7 cellular contexts compared by ENCODE assay signal in genomic region chr5:95959964-95960801, GRCh38. TPM values are rescaled to one million over a fixed set of nuclear protein-coding genes. Genes with fewer than 3 reads are reported as not detected.
DNase-seq lines count a peak whose midpoint lies in the region; ATAC-seq, FAIRE-seq and TF ChIP-seq lines count a peak whose summit lies in the region.

No MANE protein-coding gene starts in this region.

- peaks cover 53% of the 10 kb centered on the region for H3K4me1 Mint-ChIP-seq in stimulated activated effector memory CD8-positive, alpha-beta T cell treated with anti-CD3 and anti-CD28 coated beads, Interleukin-12 subunit alpha, Interleukin-12 subunit beta, amount 100 ng/mL, for 72 hours

- no peak overlapping the region for H2AFZ ChIP-seq in mammary epithelial cell (ENCODE audit: low read depth, low read length)

- intact Hi-C loops in mammary epithelial cell (cut with micrococcal nuclease): loop anchor here (2.0 to 10.0 kb wide), 4 partner anchors 59 to 635 kb away; no protein-coding TSS in a partner anchor
- intact Hi-C loops in kidney (cut with DNase I): loop anchor here (10.0 kb wide), 1 partner anchor 375 kb away; no protein-coding TSS in a partner anchor

- no peak for ATAC-seq in stimulated activated effector memory CD8-positive, alpha-beta T cell treated with anti-CD3 and anti-CD28 coated beads, Interleukin-12 subunit alpha, Interleukin-12 subunit beta, amount 100 ng/mL, for 72 hours
- ATAC-seq in HG02610 (IDR thresholded peaks at IDR 0.05; ENCODE audit: unreplicated experiment) (no peak), HG02642 (IDR thresholded peaks at IDR 0.05; ENCODE audit: poor library complexity, unreplicated experiment) (no peak)

- WGBS in mammary epithelial cell (ENCODE audit: low coverage, missing lambda C conversion rate): 3% methylated on average over 17 of the region's 35 CpGs

- DNase-seq in GM06990 (ENCODE audit: extremely low read depth, insufficient read length) (no peak), NCI-H526 (lab: John Stamatoyannopoulos, UW) (peak; percentile 25 to 54), mammary epithelial cell (peak; percentile 19), kidney (no peak)
- DNase-seq in stimulated activated effector memory CD8-positive, alpha-beta T cell treated with anti-CD3 and anti-CD28 coated beads, Interleukin-12 subunit alpha, Interleukin-12 subunit beta, amount 100 ng/mL, for 72 hours (ENCODE audit: low spot score in 2 of 2): no peak

- in situ Hi-C loops in mammary epithelial cell (cut with MboI; ENCODE audit: low sequenced_read_pairs in 2 of 2): loop anchor here (5.0 to 25.0 kb wide), 3 partner anchors 252 to 377 kb away; no protein-coding TSS in a partner anchor

- BruUV-seq in mammary epithelial cell (replicated peaks; lab: Mats Ljungman, UMichigan): TSS peak; percentile 20

- H3K4me1 ChIP-seq in mammary epithelial cell (ENCODE audit: insufficient read depth, low read length) (peaks cover 45% of the 10 kb centered on the region), kidney (ENCODE audit: control insufficient read depth in 1 of 2, insufficient read depth in 1 of 2, low read depth in 1 of 2, low read length in 2 of 2) (peaks cover 5 to 28% of the 10 kb centered on the region in 2 donors)

- peak overlapping the region; percentile 98 for H3K27ac ChIP-seq in mammary epithelial cell (ENCODE audit: insufficient read depth, low read depth, low read length)
- H3K27ac ChIP-seq in kidney (ENCODE audit: low read depth in 2 of 2, low read length in 2 of 2): peak overlapping the region; percentile 91 to 92

- H3K4me3 Mint-ChIP-seq in stimulated activated effector memory CD8-positive, alpha-beta T cell treated with anti-CD3 and anti-CD28 coated beads, Interleukin-12 subunit alpha, Interleukin-12 subunit beta, amount 100 ng/mL, for 72 hours: peak overlapping the region; percentile 99

- no peaks in the 10 kb centered on the region for H3K9me3 ChIP-seq in mammary epithelial cell (replicated peaks; ENCODE audit: insufficient read depth, low read length)
- no peaks in the 10 kb centered on the region for H3K9me3 ChIP-seq in kidney (ENCODE audit: control insufficient read depth in 1 of 2, low read length in 2 of 2)

- H3K4me2 ChIP-seq in mammary epithelial cell (ENCODE audit: insufficient read depth, low read depth, low read length): peak overlapping the region; percentile 93

- dilution Hi-C loops in mammary epithelial cell (cut with HindIII; ENCODE audit: low sequenced_read_pairs): loop anchor here (5.0 to 10.0 kb wide), 3 partner anchors 67 to 375 kb away; no protein-coding TSS in a partner anchor

- peaks cover 34% of the 10 kb centered on the region for H3K36me3 Mint-ChIP-seq in stimulated activated effector memory CD8-positive, alpha-beta T cell treated with anti-CD3 and anti-CD28 coated beads, Interleukin-12 subunit alpha, Interleukin-12 subunit beta, amount 100 ng/mL, for 72 hours

- H3K27me3 ChIP-seq in GM06990 (replicated peaks; ENCODE audit: control insufficient read depth, insufficient read depth, low read length): no peaks in the 10 kb centered on the region
- H3K27me3 ChIP-seq in mammary epithelial cell (ENCODE audit: insufficient read depth, low read length): no peaks in the 10 kb centered on the region

- H3K36me3 ChIP-seq in GM06990 (ENCODE audit: control insufficient read depth, insufficient read depth, low read length) (peaks cover 3% of the 10 kb centered on the region), mammary epithelial cell (ENCODE audit: insufficient read depth, low read length) (peaks cover 9% of the 10 kb centered on the region), kidney (ENCODE audit: control insufficient read depth in 1 of 2, insufficient read depth in 2 of 2, low read length in 2 of 2) (no peaks in the 10 kb centered on the region)

- TF ChIP-seq CTCF in GM06990 (IDR thresholded peaks at IDR 0.05; ENCODE audit: insufficient read depth, low read length, poor library complexity, severe bottlenecking) (no peak), mammary epithelial cell (conservative IDR thresholded peaks at IDR 0.05 in 1 of 2, IDR thresholded peaks at IDR 0.05 in 1 of 2; ENCODE audit: extremely low read depth in 1 of 2, insufficient read depth in 1 of 2, low read depth in 1 of 2, low read length in 2 of 2) (peak in 1 of 2 donors; percentile 9), kidney (IDR thresholded peaks at IDR 0.05; ENCODE audit: borderline replicate concordance, extremely low read depth, insufficient read depth) (no peak)

- peak overlapping the region; percentile 98 for H3K27ac Mint-ChIP-seq in stimulated activated effector memory CD8-positive, alpha-beta T cell treated with anti-CD3 and anti-CD28 coated beads, Interleukin-12 subunit alpha, Interleukin-12 subunit beta, amount 100 ng/mL, for 72 hours

- CTCF ChIA-PET in mammary epithelial cell (lab: Charles Lee; ENCODE audit: low non-redundant PET): no interaction called here

- H4K20me1 ChIP-seq in mammary epithelial cell (ENCODE audit: insufficient read depth, low read length): peaks cover 21% of the 10 kb centered on the region

- peaks cover 65% of the 10 kb centered on the region for H3K79me2 ChIP-seq in mammary epithelial cell (ENCODE audit: insufficient read depth, low read length)

- no peak for FAIRE-seq in kidney (lab: Jason Lieb, UNC)

- no peaks in the 10 kb centered on the region for H3K9me3 Mint-ChIP-seq in stimulated activated effector memory CD8-positive, alpha-beta T cell treated with anti-CD3 and anti-CD28 coated beads, Interleukin-12 subunit alpha, Interleukin-12 subunit beta, amount 100 ng/mL, for 72 hours

- H3K4me3 ChIP-seq in GM06990 (replicated peaks; ENCODE audit: low read depth, low read length): peak overlapping the region; percentile 90
- H3K4me3 ChIP-seq in mammary epithelial cell (replicated peaks in 1 of 3; ENCODE audit: insufficient read depth in 1 of 3, low read depth in 2 of 3, low read length in 3 of 3): peak overlapping the region; percentile 48 to 99 (median 77)
- H3K4me3 ChIP-seq in kidney (ENCODE audit: low read length in 2 of 2): peak overlapping the region; percentile 87 to 95

- H3K9ac ChIP-seq in mammary epithelial cell (ENCODE audit: insufficient read depth, low read length) (peak overlapping the region; percentile 94), kidney (ENCODE audit: low read length in 2 of 2) (peak overlapping the region; percentile 95 to 99)

RNA-seq across cellular contexts. Expression of gene ELL2, which starts 1.5 kb away (rescaled TPM):
- total RNA-seq in mammary epithelial cell (100 to 1,000 TPM; 161 to 277 TPM), kidney (37.2 TPM)
- polyA plus RNA-seq in mammary epithelial cell (61.3 TPM), kidney (ENCODE audit: insufficient read depth, low read depth, low replicate concordance) (10.1 TPM)
- polyA minus RNA-seq in mammary epithelial cell: 74.3 TPM

Comparison
In these comparisons a context has a peak if more than half of its experiments do, and no peak if none do; other contexts are left out.
1. DNase-seq: peak in NCI-H526 (2 of 2) and mammary epithelial cell (single experiment); none in GM06990 (single experiment), kidney (single experiment) and stimulated activated effector memory CD8-positive, alpha-beta T cell treated with anti-CD3 and anti-CD28 coated beads, Interleukin-12 subunit alpha, Interleukin-12 subunit beta, amount 100 ng/mL, for 72 hours (0 of 2).
2. Peak in every context shown above with its lines, with median percentiles within 50 percentile points of each other: H3K4me3 ChIP-seq.